13 cellular contexts compared by ENCODE assay signal in genomic region chr2:9803023-9803805, GRCh38. TPM values are rescaled to one million over a fixed set of nuclear protein-coding genes. Genes with fewer than 3 reads are reported as not detected.
DNase-seq lines count a peak whose midpoint lies in the region; ATAC-seq, FAIRE-seq and TF ChIP-seq lines count a peak whose summit lies in the region.
"Had no signal": no experiment of that assay in that cellular context is flagged by ENCODE, and none has a peak within 500 bp of the region (broad histone marks: within the 10 kb centered on the region; RNA-seq: fewer than 3 reads in every experiment).

No MANE protein-coding gene starts in this region.

- H3K36me3 ChIP-seq in adipocyte (ENCODE audit: control insufficient read depth, insufficient read depth, low read length, severe bottlenecking), result no peaks in the 10 kb centered on the region
- H3K36me3 ChIP-seq in keratinocyte (ENCODE audit: control insufficient read depth in 2 of 2, extremely low read depth in 1 of 2, insufficient read depth in 2 of 2, low read length in 2 of 2), result no peaks in the 10 kb centered on the region
- H3K36me3 ChIP-seq in tibial artery, result no peaks in the 10 kb centered on the region
- H3K36me3 ChIP-seq: upper lobe of right lung had no signal

- peak; percentile 87 for FAIRE-seq in keratinocyte (lab: Jason Lieb, UNC)
- FAIRE-seq: GM18507 had no signal

- intact Hi-C loops in tibial artery (cut with DNase I; ENCODE audit: low total_unique reads), result loop anchor here (10.0 kb wide), 1 partner anchor 632 kb away; no protein-coding TSS in a partner anchor

- no peak overlapping the region for H3K4me3 ChIP-seq in adipocyte (ENCODE audit: low read length)
- no peak overlapping the region for H3K4me3 ChIP-seq in keratinocyte (ENCODE audit: control insufficient read depth in 2 of 3, extremely low read depth in 1 of 3, insufficient read depth in 2 of 3, low read depth in 1 of 3, low read length in 3 of 3)
- no peak overlapping the region for H3K4me3 ChIP-seq in tibial artery
- H3K4me3 ChIP-seq: upper lobe of right lung had no signal

- H3K4me1 ChIP-seq in adipocyte (ENCODE audit: control insufficient read depth, insufficient read depth, low read length) (peaks cover 61% of the 10 kb centered on the region), keratinocyte (ENCODE audit: control insufficient read depth, extremely low read depth, insufficient read depth, low read length) (peaks cover 34% of the 10 kb centered on the region), tibial artery (peaks cover 0 to 34% (median 2%) of the 10 kb centered on the region in 4 donors)

- ATAC-seq in GM18517 (IDR thresholded peaks at IDR 0.05; ENCODE audit: unreplicated experiment) (no peak), GM18858 (IDR thresholded peaks at IDR 0.05; ENCODE audit: unreplicated experiment) (no peak), HG02759 (IDR thresholded peaks at IDR 0.05; ENCODE audit: unreplicated experiment) (no peak)
- ATAC-seq: T-cell, upper lobe of right lung had no signal

- H3K9me3 ChIP-seq in adipocyte (ENCODE audit: control insufficient read depth, low read length) (no peaks in the 10 kb centered on the region), keratinocyte (ENCODE audit: control insufficient read depth, low read depth, low read length) (no peaks in the 10 kb centered on the region), tibial artery (no peaks in the 10 kb centered on the region)
- H3K9me3 ChIP-seq: upper lobe of right lung had no signal

- no peak overlapping the region for H3K27ac ChIP-seq in keratinocyte (ENCODE audit: control insufficient read depth, insufficient read depth, low read length)
- H3K27ac ChIP-seq in tibial artery, result no peak overlapping the region
- H3K27ac ChIP-seq: upper lobe of right lung had no signal

- peak overlapping the region; percentile 45 for H3K9ac ChIP-seq in adipocyte (ENCODE audit: low read length)
- no peak overlapping the region for H3K9ac ChIP-seq in keratinocyte (ENCODE audit: control insufficient read depth, extremely low read depth, insufficient read depth, low read length)

- dilution Hi-C loops in keratinocyte (cut with MboI; ENCODE audit: extremely low pct_ligation_motif_present, low sequenced_read_pairs), result no loop called here

- no peaks in the 10 kb centered on the region for H3K27me3 ChIP-seq in adipocyte (replicated peaks; ENCODE audit: control insufficient read depth, insufficient read depth, low read length)
- H3K27me3 ChIP-seq in keratinocyte (ENCODE audit: control insufficient read depth, extremely low read depth, insufficient read depth, low read length), result no peaks in the 10 kb centered on the region
- no peaks in the 10 kb centered on the region for H3K27me3 ChIP-seq in tibial artery
- H3K27me3 ChIP-seq: upper lobe of right lung had no signal

- no peaks in the 10 kb centered on the region for H4K20me1 ChIP-seq in keratinocyte (ENCODE audit: control insufficient read depth, extremely low read depth, insufficient read depth, low read length)

- no peak overlapping the region for H2AFZ ChIP-seq in keratinocyte (ENCODE audit: control insufficient read depth, low read length)

- H3K4me2 ChIP-seq in keratinocyte (ENCODE audit: control insufficient read depth, extremely low read depth, insufficient read depth, low read depth, low read length), result peak overlapping the region; percentile 25

- TF ChIP-seq CTCF in keratinocyte (optimal IDR thresholded peaks at IDR 0.05 in 1 of 3, IDR thresholded peaks at IDR 0.05 in 1 of 3, conservative IDR thresholded peaks at IDR 0.05 in 1 of 3; ENCODE audit: extremely low read depth in 1 of 3, insufficient read depth in 2 of 3, low read length in 3 of 3) (no peak), tibial artery (IDR thresholded peaks at IDR 0.05) (no peak)

- DNase-seq in activated effector memory CD4-positive, alpha-beta T cell treated with anti-CD3 and anti-CD28 coated beads, Interleukin-2, amount 50 U/mL, for 16 hours, result peak; percentile 55
- DNase-seq in activated effector memory CD4-positive, alpha-beta T cell treated with Interleukin-2 at 50 U/mL for 16 hours, result no peak
- DNase-seq in adipocyte (ENCODE audit: low read depth) (no peak), keratinocyte (ENCODE audit: low read depth, low spot score) (no peak), tibial artery (peak; percentile 21 to 61)
- DNase-seq: naive B cell, NCI-H774, upper lobe of right lung had no signal

- no peaks in the 10 kb centered on the region for H3K79me2 ChIP-seq in keratinocyte (ENCODE audit: control insufficient read depth, insufficient read depth, low read length)

- H3K9me1 ChIP-seq in keratinocyte (ENCODE audit: control insufficient read depth, extremely low read depth, insufficient read depth, low read length), result no peaks in the 10 kb centered on the region

RNA-seq across cellular contexts. Expression of gene TAF1B, which starts 40.1 kb away (rescaled TPM):
- polyA plus RNA-seq in keratinocyte, result 10.2 to 16.5 TPM (median 13.2 TPM) in 3 replicates
- polyA plus RNA-seq in keratinocyte (2011; ENCODE audit: low read depth), result 5.4 TPM
- polyA plus RNA-seq in keratinocyte (2011; cell fraction: cytosol; rRNA removed), result 7.1 and 14.3 TPM in 2 replicates
- 17.5 and 18.6 TPM in 2 replicates for polyA plus RNA-seq in keratinocyte (2011; cell fraction: nucleus; rRNA removed)
- polyA plus RNA-seq in keratinocyte (2012; ENCODE audit: low replicate concordance), result 7.3 and 12.9 TPM in 2 replicates
- polyA minus RNA-seq in keratinocyte, result 9.2 to 20.1 TPM (median 13.9 TPM) in 3 replicates
- 15.3 TPM for polyA minus RNA-seq in keratinocyte (2011; cell fraction: cytosol; rRNA and poly(A)+ RNA removed)
- polyA minus RNA-seq in keratinocyte (2011; cell fraction: nucleus; rRNA and poly(A)+ RNA removed), result 13.8 and 30.7 TPM in 2 replicates

Comparison
In these comparisons a context has a peak if more than half of its experiments do, and no peak if none do; other contexts are left out.
1. DNase-seq: peak in activated effector memory CD4-positive, alpha-beta T cell treated with anti-CD3 and anti-CD28 coated beads, Interleukin-2, amount 50 U/mL, for 16 hours (single experiment) and tibial artery (2 of 2); none in activated effector memory CD4-positive, alpha-beta T cell treated with Interleukin-2 at 50 U/mL for 16 hours (single experiment), adipocyte (single experiment) and keratinocyte (single experiment).